In genomic region chr3:84292113-84292512, GRCh38 we compare ENCODE assay signal across 24 cellular contexts.
"Had no signal": no experiment of that assay in that cellular context is flagged by ENCODE, and none has a peak within 500 bp of the region (broad histone marks: within the 10 kb centered on the region; RNA-seq: fewer than 3 reads in every experiment).

No MANE protein-coding gene starts in this region.

- H3K27me3 ChIP-seq: neural progenitor cell, ovary, right lobe of liver, sigmoid colon, stomach, thyroid gland, tibial nerve, upper lobe of left lung, vagina had no signal

- H2AFZ ChIP-seq: neural progenitor cell, parathyroid adenoma had no signal

- H3K27ac ChIP-seq: neural progenitor cell, ovary, parathyroid adenoma, psoas muscle, right lobe of liver, sigmoid colon, stomach, thoracic aorta, thyroid gland, tibial nerve, upper lobe of left lung, vagina had no signal

- ATAC-seq: psoas muscle; right cardiac atrium; right lobe of liver; stimulated activated effector memory CD8-positive, alpha-beta T cell treated with anti-CD3 and anti-CD28 coated beads, Interleukin-12 subunit alpha, Interleukin-12 subunit beta, amount 100 ng/mL, for 72 hours; stimulated activated naive B cell treated with anti-CD40 and anti-IgM and Interleukin-4, amounts not matched to agents 10 μg/mL and 1 μg/mL and 100 μg/mL, for 72 hours had no signal

- DNase-seq: occipital lobe; ovary; posterior cingulate gyrus; psoas muscle; right cardiac atrium; right lobe of liver; sigmoid colon; small intestine; stimulated activated CD4-positive, alpha-beta T cell treated with anti-CD3 and anti-CD28 coated beads, Interleukin-15, amount 100 ng/mL, for 24 hours; stimulated activated CD4-positive, alpha-beta T cell treated with anti-CD3 and anti-CD28 coated beads, Interleukin-2, amount 100 ng/mL, for 24 hours; stimulated activated CD4-positive, alpha-beta T cell treated with anti-CD3 and anti-CD28 coated beads, Interleukin-2, amount 100 ng/mL, for 48 hours; stimulated activated CD4-positive, alpha-beta T cell treated with anti-CD3 and anti-CD28 coated beads, Interleukin-4, amount 100 ng/mL, for 24 hours; stimulated activated naive B cell treated with anti-CD40 and anti-IgM and Interleukin-4, amounts not matched to agents 10 μg/mL and 1 μg/mL and 100 μg/mL, for 72 hours; stimulated activated naive CD4-positive, alpha-beta T cell treated with Interleukin-2 at 50 U/mL for 16 hours; stomach; thyroid gland; trophoblast cell; upper lobe of left lung had no signal

- H3K79me2 ChIP-seq: parathyroid adenoma had no signal

- H3K36me3 ChIP-seq: neural progenitor cell, ovary, right lobe of liver, sigmoid colon, stomach, thoracic aorta, thyroid gland, tibial nerve, upper lobe of left lung, vagina had no signal

- H3K9ac ChIP-seq: neural progenitor cell, parathyroid adenoma had no signal

- H3K4me3 ChIP-seq: neural progenitor cell, ovary, psoas muscle, right lobe of liver, sigmoid colon, stomach, thoracic aorta, thyroid gland, tibial nerve, upper lobe of left lung, vagina had no signal

- H3K4me2 ChIP-seq: neural progenitor cell had no signal

- H3K9me3 ChIP-seq: ovary, psoas muscle, right lobe of liver, sigmoid colon, thoracic aorta, thyroid gland, tibial nerve, upper lobe of left lung, vagina had no signal

- H3K4me1 ChIP-seq: neural progenitor cell, parathyroid adenoma, psoas muscle, right lobe of liver, sigmoid colon, stomach, thyroid gland, tibial nerve, upper lobe of left lung, vagina had no signal
